Comparison of ENCODE assay signal across 20 cellular contexts in the genomic region with DNA sequence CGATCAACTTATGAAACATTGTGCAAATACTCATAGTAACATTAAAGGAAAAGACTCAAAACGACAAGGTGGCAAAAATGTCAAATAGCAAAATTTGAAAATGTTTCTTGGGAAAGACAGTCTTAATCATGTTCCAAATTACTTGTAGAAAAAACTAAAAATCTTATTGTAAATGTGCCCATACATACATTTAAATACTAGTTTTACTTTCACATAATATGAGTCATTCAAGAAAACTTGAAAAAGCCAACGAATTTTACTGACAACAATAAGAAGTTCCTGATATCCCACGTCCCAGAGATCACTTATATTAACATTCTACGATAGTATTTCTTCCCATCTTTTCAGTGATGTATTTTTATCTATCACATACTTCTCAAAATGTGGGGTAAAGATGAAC. TPM values are rescaled to one million over a fixed set of nuclear protein-coding genes. Genes with fewer than 3 reads are reported as not detected.
DNase-seq lines count a peak whose midpoint lies in the region; ATAC-seq, FAIRE-seq and TF ChIP-seq lines count a peak whose summit lies in the region.
"Had no signal": no experiment of that assay in that cellular context is flagged by ENCODE, and none has a peak within 500 bp of the region (broad histone marks: within the 10 kb centered on the region; RNA-seq: fewer than 3 reads in every experiment).

No MANE protein-coding gene starts in this region.

- no peaks in the 10 kb centered on the region for H3K9me2 ChIP-seq in hepatocyte (replicated peaks; ENCODE audit: insufficient read depth)

- no peak for TF ChIP-seq POLR2A in upper lobe of left lung (IDR thresholded peaks at IDR 0.05)
- no peak for TF ChIP-seq POLR2A in spleen (IDR thresholded peaks at IDR 0.05)

- peak overlapping the region; percentile 22; the same call in 1 of the 2 replicates for H3K4me3 ChIP-seq in ACC112 (ENCODE audit: low read depth, low read length)
- no peak overlapping the region for H3K4me3 ChIP-seq in hepatocyte
- H3K4me3 ChIP-seq in upper lobe of left lung = no peak overlapping the region
- H3K4me3 ChIP-seq in spleen = no peak overlapping the region
- H3K4me3 ChIP-seq: BLaER1 treated with 17β-estradiol and CSF1 and Interleukin-3, amounts not matched to agents 10 nM and 100 nM had no signal

- no peaks in the 10 kb centered on the region for H3K27me3 ChIP-seq in ACC112 (ENCODE audit: insufficient read depth, low read length)
- no peaks in the 10 kb centered on the region for H3K27me3 ChIP-seq in hepatocyte
- H3K27me3 ChIP-seq in upper lobe of left lung = no peaks in the 10 kb centered on the region
- H3K27me3 ChIP-seq in spleen (replicated peaks in 1 of 7) = no peaks in the 10 kb centered on the region
- H3K27me3 ChIP-seq: BLaER1 treated with 17β-estradiol and CSF1 and Interleukin-3, amounts not matched to agents 10 nM and 100 nM had no signal

- H3K9me3 Mint-ChIP-seq in activated CD4-positive, alpha-beta T cell treated with anti-CD3 and anti-CD28 coated beads, Interleukin-2, amount 10 ng/mL, durations not matched to agents 24 days and 14 days = no peaks in the 10 kb centered on the region
- H3K9me3 Mint-ChIP-seq: HFFc6 had no signal

- no peak for ATAC-seq in upper lobe of left lung (ENCODE audit: low FRiP score in 2 of 2)
- no peak for ATAC-seq in GM19351 (IDR thresholded peaks at IDR 0.05; ENCODE audit: unreplicated experiment)

- H3K4me3 Mint-ChIP-seq in activated CD4-positive, alpha-beta T cell treated with anti-CD3 and anti-CD28 coated beads, Interleukin-2, amount 10 ng/mL, durations not matched to agents 24 days and 14 days = peak overlapping the region; percentile 4
- H3K4me3 Mint-ChIP-seq: HFFc6 had no signal

- no peaks in the 10 kb centered on the region for H3K36me3 ChIP-seq in ACC112 (ENCODE audit: insufficient read depth, low read length)
- H3K36me3 ChIP-seq in hepatocyte (replicated peaks; ENCODE audit: insufficient read depth, low read depth) = no peaks in the 10 kb centered on the region
- H3K36me3 ChIP-seq in upper lobe of left lung = no peaks in the 10 kb centered on the region
- no peaks in the 10 kb centered on the region for H3K36me3 ChIP-seq in spleen
- H3K36me3 ChIP-seq: BLaER1 treated with 17β-estradiol and CSF1 and Interleukin-3, amounts not matched to agents 10 nM and 100 nM had no signal

- no peak overlapping the region for H3K4me2 ChIP-seq in hepatocyte
- H3K4me2 ChIP-seq: BLaER1 treated with 17β-estradiol and CSF1 and Interleukin-3, amounts not matched to agents 10 nM and 100 nM had no signal

- FAIRE-seq in RCC 7860 (lab: Jason Lieb, UNC) = peak; percentile 61
- FAIRE-seq: GM12892 had no signal

- no peaks in the 10 kb centered on the region for H3K27me3 Mint-ChIP-seq in activated CD4-positive, alpha-beta T cell treated with anti-CD3 and anti-CD28 coated beads, Interleukin-2, amount 10 ng/mL, durations not matched to agents 24 days and 14 days

- no peaks in the 10 kb centered on the region for H3K9me3 ChIP-seq in hepatocyte (ENCODE audit: low read depth)
- H3K9me3 ChIP-seq in upper lobe of left lung = no peaks in the 10 kb centered on the region
- H3K9me3 ChIP-seq in spleen = no peaks in the 10 kb centered on the region
- H3K9me3 ChIP-seq: BLaER1 treated with 17β-estradiol and CSF1 and Interleukin-3, amounts not matched to agents 10 nM and 100 nM had no signal

- H3K4me1 Mint-ChIP-seq in activated CD4-positive, alpha-beta T cell treated with anti-CD3 and anti-CD28 coated beads, Interleukin-2, amount 10 ng/mL, durations not matched to agents 24 days and 14 days = peaks cover 63% of the 10 kb centered on the region

- H3K27ac Mint-ChIP-seq in activated CD4-positive, alpha-beta T cell treated with anti-CD3 and anti-CD28 coated beads, Interleukin-2, amount 10 ng/mL, durations not matched to agents 24 days and 14 days = peak overlapping the region; percentile 3
- H3K27ac Mint-ChIP-seq: HFFc6 had no signal

- H2AFZ ChIP-seq in ACC112 (ENCODE audit: low read length, unreplicated experiment) (no peak overlapping the region), hepatocyte (no peak overlapping the region)

- 78% methylated on average over 5 of the region's 5 CpGs for WGBS in hepatocyte (ENCODE audit: low lambda C conversion rate, missing lambda C conversion rate)
- 69 to 70% methylated on average over 5 of the region's 5 CpGs for WGBS in upper lobe of left lung, 2 donors
- 72 to 82% (median 76%) methylated on average over 5 of the region's 5 CpGs for WGBS in spleen, 5 donors

- TF ChIP-seq CTCF in hepatocyte (IDR thresholded peaks at IDR 0.05; ENCODE audit: poor library complexity) = no peak
- TF ChIP-seq CTCF in upper lobe of left lung (IDR thresholded peaks at IDR 0.05) = no peak
- no peak for TF ChIP-seq CTCF in spleen (IDR thresholded peaks at IDR 0.05 in 8 of 11, conservative IDR thresholded peaks at IDR 0.05 in 3 of 11)

- peaks cover 6% of the 10 kb centered on the region for H3K36me3 Mint-ChIP-seq in activated CD4-positive, alpha-beta T cell treated with anti-CD3 and anti-CD28 coated beads, Interleukin-2, amount 10 ng/mL, durations not matched to agents 24 days and 14 days (ENCODE audit: low read depth)

- H4K20me1 ChIP-seq in hepatocyte (ENCODE audit: insufficient read depth, poor library complexity, severe bottlenecking) = no peaks in the 10 kb centered on the region
- H4K20me1 ChIP-seq: BLaER1 treated with 17β-estradiol and CSF1 and Interleukin-3, amounts not matched to agents 10 nM and 100 nM had no signal

- H3K79me2 ChIP-seq in ACC112 (ENCODE audit: control insufficient read depth, insufficient read depth, low read length, unreplicated experiment) = peaks cover 53% of the 10 kb centered on the region
- peaks cover 93% of the 10 kb centered on the region for H3K79me2 ChIP-seq in hepatocyte

- H3K4me1 ChIP-seq in ACC112 (ENCODE audit: control insufficient read depth, insufficient read depth, low read length, unreplicated experiment) (peaks cover 56% of the 10 kb centered on the region), hepatocyte (ENCODE audit: insufficient read depth) (peaks cover 63% of the 10 kb centered on the region), upper lobe of left lung (peaks cover 11 to 43% (median 30%) of the 10 kb centered on the region in 4 donors), spleen (peaks cover 0 to 49% (median 15%) of the 10 kb centered on the region in 6 donors)
- H3K4me1 ChIP-seq: BLaER1 treated with 17β-estradiol and CSF1 and Interleukin-3, amounts not matched to agents 10 nM and 100 nM had no signal

- intact Hi-C loops in activated CD4-positive, alpha-beta T cell treated with anti-CD3 and anti-CD28 coated beads, Interleukin-2, amount 10 ng/mL, durations not matched to agents 24 days and 14 days (cut with micrococcal nuclease) = no loop called here
- intact Hi-C loops in spleen (cut with DNase I; ENCODE audit: low total_unique reads) = no loop called here

- no peak overlapping the region for H3K27ac ChIP-seq in ACC112 (ENCODE audit: low read depth, low read length)
- peak overlapping the region; percentile 36 for H3K27ac ChIP-seq in hepatocyte
- no peak overlapping the region for H3K27ac ChIP-seq in upper lobe of left lung
- no peak overlapping the region for H3K27ac ChIP-seq in spleen
- H3K27ac ChIP-seq: BLaER1 treated with 17β-estradiol and CSF1 and Interleukin-3, amounts not matched to agents 10 nM and 100 nM had no signal

- DNase-seq in activated CD4-positive, alpha-beta T cell treated with anti-CD3 and anti-CD28 coated beads, Interleukin-2, amount 10 ng/mL, durations not matched to agents 24 days and 14 days = no peak
- no peak for DNase-seq in activated CD4-positive, alpha-beta T cell treated with anti-CD3 and anti-CD28 coated beads, Interleukin-2, amount 50 U/mL, for 48 hours
- DNase-seq in RCC 7860 (ENCODE audit: low spot score) = no peak
- no peak for DNase-seq in hepatocyte (ENCODE audit: low spot score)
- no peak for DNase-seq in upper lobe of left lung
- DNase-seq in spleen = no peak
- DNase-seq: GOT3, HFFc6, KBM-7, MV-4-11, NCI-H1417, NCI-H2029 treated with DMSO at 0.1 percent for 48 hours, NCI-H2171 treated with DMSO at 0.1 percent for 48 hours, NCI-H446 treated with DMSO at 0.1 percent for 48 hours, OCI-M1, RPMI8226 had no signal

- no peak for TF ChIP-seq EP300 in upper lobe of left lung (IDR thresholded peaks at IDR 0.05)

RNA-seq across cellular contexts. Expression of gene MLLT3, which starts 13.7 kb away (rescaled TPM):
- total RNA-seq in activated CD4-positive, alpha-beta T cell treated with anti-CD3 and anti-CD28 coated beads, Interleukin-2, amount 10 ng/mL, durations not matched to agents 24 days and 14 days = 26.5 and 27.8 TPM in 2 replicates
- total RNA-seq in hepatocyte (38.3 and 39.2 TPM in 2 replicates), upper lobe of left lung (10 to 100 TPM; 13.8 to 30.4 (median 20.9) TPM), spleen (10 to 100 TPM in 6 of 7 donors, 1 to 10 TPM in 1; 9.3 to 15.2 (median 12.4) TPM)
- polyA plus RNA-seq in hepatocyte (13.6 and 13.7 TPM in 2 replicates), spleen (1 to 10 TPM; 2.8 to 4.8 (median 3.4) TPM)
